In genomic region chr2:161870531-161870930, GRCh38 we compare ENCODE assay signal across 1 cellular context.
TF ChIP-seq lines count a peak whose summit lies in the region.

No MANE protein-coding gene starts in this region.

TF ChIP-seq in K562, 482 proteins besides CTCF, POLR2A, EP300 and RAD21 (continued from another document):
- TF ChIP-seq PBX2 (CRISPR knock-in tag; IDR thresholded peaks at IDR 0.05; ENCODE audit: low read depth) (no peak), PBX2 (tag; conservative IDR thresholded peaks at IDR 0.05; ENCODE audit: low read depth) (no peak), RBM25 (IDR thresholded peaks at IDR 0.05; ENCODE audit: low read depth, low read length, severe bottlenecking) (no peak)
